In the genomic region with DNA sequence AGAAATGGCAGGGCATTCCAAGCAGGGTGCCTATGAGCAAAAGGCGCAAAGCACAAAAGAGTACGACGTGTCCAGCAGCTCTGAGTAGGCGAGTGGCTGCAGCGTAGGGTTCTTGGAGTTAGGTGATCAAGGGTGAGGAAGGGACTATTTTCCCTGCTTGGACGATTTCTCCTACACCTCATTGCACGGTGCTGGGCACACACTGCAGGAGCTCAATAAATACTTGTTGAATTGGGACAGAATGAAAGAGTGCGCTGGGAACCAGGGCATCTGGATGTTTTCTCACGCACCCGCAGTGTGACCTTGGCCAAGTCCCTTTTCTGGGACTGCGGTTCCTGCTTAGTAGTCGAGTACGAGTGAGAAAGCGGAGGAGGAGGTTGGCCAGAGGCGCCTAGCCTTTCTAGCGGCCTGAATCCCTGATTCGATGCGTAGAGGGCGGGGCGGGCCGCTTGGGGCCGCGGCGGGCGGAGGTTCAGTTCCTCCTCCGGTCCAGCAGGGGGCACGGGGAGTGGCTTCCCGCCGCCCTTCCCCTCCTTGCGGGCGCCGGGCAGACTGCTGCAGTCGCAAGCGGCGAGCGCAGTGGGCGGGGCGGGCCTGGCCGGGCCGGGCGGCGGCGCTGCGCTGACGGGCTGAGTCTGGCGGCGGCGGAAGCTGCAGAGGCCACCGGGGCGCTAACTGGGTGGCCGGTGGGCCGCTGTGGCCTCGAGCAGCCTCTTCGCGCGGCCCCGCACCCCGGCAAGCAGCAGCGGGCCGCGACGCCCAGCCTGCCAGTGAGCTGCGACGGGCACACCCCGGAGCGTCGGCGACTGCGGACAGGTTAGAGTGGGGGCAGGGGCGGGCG, we compare ENCODE assay signal across 8 cellular contexts. TPM values are rescaled to one million over a fixed set of nuclear protein-coding genes. Genes with fewer than 3 reads are reported as not detected.
DNase-seq lines count a peak whose midpoint lies in the region; ATAC-seq and TF ChIP-seq lines count a peak whose summit lies in the region.

FAM199X (plus strand) TSS at position 560 of the 841 bp plus-strand sequence. CDS start 333 bp downstream, outside the sequence.

- TF ChIP-seq CTCF in Peyer's patch (IDR thresholded peaks at IDR 0.05) (peak; percentile 35 to 87 (median 74)), esophagus squamous epithelium (IDR thresholded peaks at IDR 0.05) (peak; percentile 43 to 85 (median 77))

- no peaks in the 10 kb centered on the region for H3K9me3 Mint-ChIP-seq in activated T-cell treated with anti-CD3 and anti-CD28 coated beads, Interleukin-2, amount 50 U/mL, for 72 hours
- H3K9me3 Mint-ChIP-seq in naive B cell, result peaks cover 0 to 5% (median 0%) of the 10 kb centered on the region in 7 donors
- H3K9me3 Mint-ChIP-seq in stimulated activated effector memory CD8-positive, alpha-beta T cell treated with anti-CD3 and anti-CD28 coated beads, Interleukin-12 subunit alpha, Interleukin-12 subunit beta, amount 100 ng/mL, for 72 hours, result no peaks in the 10 kb centered on the region

- peaks cover 0 to 14% (median 0%) of the 10 kb centered on the region in 4 donors for H3K4me1 ChIP-seq in Peyer's patch
- H3K4me1 ChIP-seq in esophagus squamous epithelium, result peaks cover 0 to 31% (median 0%) of the 10 kb centered on the region in 3 donors

- H3K36me3 Mint-ChIP-seq in activated T-cell treated with anti-CD3 and anti-CD28 coated beads, Interleukin-2, amount 50 U/mL, for 72 hours (ENCODE audit: insufficient read depth in 2 of 2), result peaks cover 2 to 5% of the 10 kb centered on the region in 2 donors
- peaks cover 0 to 7% of the 10 kb centered on the region in 2 donors for H3K36me3 Mint-ChIP-seq in naive B cell
- H3K36me3 Mint-ChIP-seq in stimulated activated effector memory CD8-positive, alpha-beta T cell treated with anti-CD3 and anti-CD28 coated beads, Interleukin-12 subunit alpha, Interleukin-12 subunit beta, amount 100 ng/mL, for 72 hours, result peaks cover 8% of the 10 kb centered on the region

- peak within 1 kb of the TSS; percentile 65 to 94 (median 72) for H3K4me3 ChIP-seq in Peyer's patch
- peak within 1 kb of the TSS; percentile 58 to 85 (median 78) for H3K4me3 ChIP-seq in esophagus squamous epithelium

- H3K36me3 ChIP-seq in KOPT-K1 (ENCODE audit: insufficient read depth, low read length) (no peaks in the 10 kb centered on the region), Peyer's patch (no peaks in the 10 kb centered on the region), esophagus squamous epithelium (no peaks in the 10 kb centered on the region)

- peak within 1 kb of the TSS; percentile 44 for H3K27ac Mint-ChIP-seq in activated T-cell treated with anti-CD3 and anti-CD28 coated beads, Interleukin-2, amount 50 U/mL, for 72 hours
- peak within 1 kb of the TSS; percentile 80 to 97 (median 88) for H3K27ac Mint-ChIP-seq in naive B cell
- H3K27ac Mint-ChIP-seq in stimulated activated effector memory CD8-positive, alpha-beta T cell treated with anti-CD3 and anti-CD28 coated beads, Interleukin-12 subunit alpha, Interleukin-12 subunit beta, amount 100 ng/mL, for 72 hours, result peak within 1 kb of the TSS; percentile 85

- peak within 1 kb of the TSS; percentile 78 to 97 for H3K4me3 Mint-ChIP-seq in activated T-cell treated with anti-CD3 and anti-CD28 coated beads, Interleukin-2, amount 50 U/mL, for 72 hours
- H3K4me3 Mint-ChIP-seq in naive B cell, result peak within 1 kb of the TSS; percentile 73 to 90 (median 84)
- H3K4me3 Mint-ChIP-seq in stimulated activated effector memory CD8-positive, alpha-beta T cell treated with anti-CD3 and anti-CD28 coated beads, Interleukin-12 subunit alpha, Interleukin-12 subunit beta, amount 100 ng/mL, for 72 hours, result peak within 1 kb of the TSS; percentile 73

- intact Hi-C loops in esophagus squamous epithelium (cut with DNase I), result no loop called here

- H3K9me3 ChIP-seq in KOPT-K1 (ENCODE audit: insufficient read depth, low read length, poor library complexity, severe bottlenecking), result no peaks in the 10 kb centered on the region
- no peaks in the 10 kb centered on the region for H3K9me3 ChIP-seq in Peyer's patch
- H3K9me3 ChIP-seq in esophagus squamous epithelium, result no peaks in the 10 kb centered on the region

- H3K27me3 Mint-ChIP-seq in activated T-cell treated with anti-CD3 and anti-CD28 coated beads, Interleukin-2, amount 50 U/mL, for 72 hours (ENCODE audit: low read depth), result peaks cover 29% of the 10 kb centered on the region
- H3K27me3 Mint-ChIP-seq in naive B cell, result no peaks in the 10 kb centered on the region

- WGBS in esophagus squamous epithelium, 2 donors, result 5 to 47% methylated on average over 10 to 14 of the region's 71 CpGs

- no peaks in the 10 kb centered on the region for H3K27me3 ChIP-seq in Peyer's patch
- no peaks in the 10 kb centered on the region for H3K27me3 ChIP-seq in esophagus squamous epithelium

- peak within 1 kb of the TSS; percentile 61 for H3K27ac ChIP-seq in KOPT-K1 (ENCODE audit: low read depth, low read length, poor library complexity, severe bottlenecking)
- peak within 1 kb of the TSS; percentile 79 to 89 (median 85) for H3K27ac ChIP-seq in Peyer's patch
- peak within 1 kb of the TSS; percentile 83 to 90 (median 86) for H3K27ac ChIP-seq in esophagus squamous epithelium

- TF ChIP-seq POLR2A in Peyer's patch (IDR thresholded peaks at IDR 0.05), result peak; percentile 17 to 79
- peak in 2 of 4 donors; percentile 69 to 83 for TF ChIP-seq POLR2A in esophagus squamous epithelium (IDR thresholded peaks at IDR 0.05)

- peak; percentile 94 for ATAC-seq in GM21786 (IDR thresholded peaks at IDR 0.05; ENCODE audit: unreplicated experiment)
- peak; percentile 97 for ATAC-seq in activated T-cell treated with anti-CD3 and anti-CD28 coated beads, Interleukin-2, amount 50 U/mL, for 72 hours (replicated peaks in 1 of 2)
- peak; percentile 93 for ATAC-seq in naive B cell (ENCODE audit: low read depth in 2 of 2)
- peak; percentile 97 for ATAC-seq in stimulated activated effector memory CD8-positive, alpha-beta T cell treated with anti-CD3 and anti-CD28 coated beads, Interleukin-12 subunit alpha, Interleukin-12 subunit beta, amount 100 ng/mL, for 72 hours

- DNase-seq in Daoy (ENCODE audit: low read depth) (peak; percentile 87), Peyer's patch (peak; percentile 80 to 93 (median 90)), esophagus squamous epithelium (lab: John Stamatoyannopoulos, UW) (peak; percentile 54), naive B cell (peak; percentile 85)
- DNase-seq in activated T-cell treated with anti-CD3 and anti-CD28 coated beads, Interleukin-2, amount 50 U/mL, for 72 hours, result peak; percentile 88 to 89
- peak; percentile 73 to 88 for DNase-seq in stimulated activated effector memory CD8-positive, alpha-beta T cell treated with anti-CD3 and anti-CD28 coated beads, Interleukin-12 subunit alpha, Interleukin-12 subunit beta, amount 100 ng/mL, for 72 hours (ENCODE audit: low spot score in 2 of 2)

- H3K4me1 Mint-ChIP-seq in activated T-cell treated with anti-CD3 and anti-CD28 coated beads, Interleukin-2, amount 50 U/mL, for 72 hours (ENCODE audit: low read depth), result peaks cover 36% of the 10 kb centered on the region
- peaks cover 25 to 31% (median 28%) of the 10 kb centered on the region in 3 donors for H3K4me1 Mint-ChIP-seq in naive B cell
- H3K4me1 Mint-ChIP-seq in stimulated activated effector memory CD8-positive, alpha-beta T cell treated with anti-CD3 and anti-CD28 coated beads, Interleukin-12 subunit alpha, Interleukin-12 subunit beta, amount 100 ng/mL, for 72 hours, result peaks cover 38% of the 10 kb centered on the region

RNA-seq across cellular contexts. Expression of gene FAM199X, which starts in this region (rescaled TPM):
- total RNA-seq in Daoy (2014; rRNA removed; shearing (Covaris generic)), result 10.1 and 11.0 TPM in 2 replicates
- 10 to 100 TPM in 2 of 4 donors, 1 to 10 TPM in 2; 9.1 to 17.9 (median 13.8) TPM for total RNA-seq in Peyer's patch
- total RNA-seq in activated T-cell treated with anti-CD3 and anti-CD28 coated beads, Interleukin-2, amount 50 U/mL, for 72 hours, result 10 to 100 TPM; 11.8 to 13.5 TPM
- 10 to 100 TPM in 3 of 4 donors, 1 to 10 TPM in 1; 9.5 to 16.6 (median 15.1) TPM for total RNA-seq in esophagus squamous epithelium
- 10 to 100 TPM in 5 of 6 donors, 1 to 10 TPM in 1; 8.5 to 14.4 (median 12.5) TPM for polyA plus RNA-seq in naive B cell (ENCODE audit: low read depth in 6 of 6)

Comparison
In these comparisons a context has a peak if more than half of its experiments do, and no peak if none do; other contexts are left out.
1. Peak in every context shown above with its lines: DNase-seq, ATAC-seq, H3K4me3 ChIP-seq and H3K27ac ChIP-seq.